In genomic region chr3:16897254-16897926, GRCh38 we compare ENCODE assay signal across 9 cellular contexts. TPM values are rescaled to one million over a fixed set of nuclear protein-coding genes. Genes with fewer than 3 reads are reported as not detected.
DNase-seq lines count a peak whose midpoint lies in the region; ATAC-seq and TF ChIP-seq lines count a peak whose summit lies in the region.
"Had no signal": no experiment of that assay in that cellular context is flagged by ENCODE, and none has a peak within 500 bp of the region (broad histone marks: within the 10 kb centered on the region; RNA-seq: fewer than 3 reads in every experiment).

No MANE protein-coding gene starts in this region.

- POLR2A ChIA-PET in SK-N-SH (lab: Yijun Ruan, JAX), result no interaction called here

- H3K36me3 ChIP-seq in SK-N-SH (replicated peaks in 1 of 2; ENCODE audit: control insufficient read depth in 1 of 2, insufficient read depth in 2 of 2, low read length in 1 of 2) (no peaks in the 10 kb centered on the region), colonic mucosa (no peaks in the 10 kb centered on the region), SJCRH30 (no peaks in the 10 kb centered on the region)

- no peaks in the 10 kb centered on the region for H4K20me1 ChIP-seq in SK-N-SH (ENCODE audit: insufficient read depth)

- ATAC-seq in SK-N-SH treated with all-trans-retinoic acid at 6 μM for 48 hours (no peak), GM21825 (IDR thresholded peaks at IDR 0.05; ENCODE audit: unreplicated experiment) (peak; percentile 77)

- H3K27me3 ChIP-seq in SK-N-SH (ENCODE audit: insufficient read depth), result no peaks in the 10 kb centered on the region
- no peaks in the 10 kb centered on the region for H3K27me3 ChIP-seq in colonic mucosa
- no peaks in the 10 kb centered on the region for H3K27me3 ChIP-seq in SJCRH30
- H3K27me3 ChIP-seq: BLaER1 had no signal

- H2AFZ ChIP-seq in SK-N-SH (ENCODE audit: low read depth), result no peak overlapping the region

- H3F3A ChIP-seq in SK-N-SH (replicated peaks; ENCODE audit: insufficient read depth), result no peaks in the 10 kb centered on the region

- no peaks in the 10 kb centered on the region for H3K9me2 ChIP-seq in SK-N-SH

- H3K4me3 ChIP-seq in SK-N-SH (ENCODE audit: low read depth in 2 of 2, low read length in 1 of 2), result no peak overlapping the region
- H3K4me3 ChIP-seq in colonic mucosa, result no peak overlapping the region
- no peak overlapping the region for H3K4me3 ChIP-seq in SJCRH30
- H3K4me3 ChIP-seq: BLaER1 had no signal

- H3K4me1 ChIP-seq in SK-N-SH (ENCODE audit: control insufficient read depth in 1 of 2, insufficient read depth in 2 of 2, low read depth in 1 of 2, low read length in 1 of 2) (peaks cover 0 to 31% of the 10 kb centered on the region in 2 experiments; a peak in 2 of 4 replicates), colonic mucosa (no peaks in the 10 kb centered on the region), SJCRH30 (no peaks in the 10 kb centered on the region)

- DNase-seq in SK-N-SH, result peak; percentile 43
- DNase-seq in NCI-H1694 treated with DMSO at 0.1 percent for 48 hours (lab: John Stamatoyannopoulos, UW), result peak; percentile 59
- DNase-seq in colonic mucosa, result peak; percentile 85
- no peak for DNase-seq in SJCRH30
- no peak for DNase-seq in SKM-1 treated with dmso at 0.1 percent for 144 hours (lab: John Stamatoyannopoulos, UW; ENCODE audit: unreplicated experiment)
- DNase-seq in epidermal melanocyte (ENCODE audit: insufficient read length, low spot score), result no peak

- H3K79me2 ChIP-seq in SK-N-SH (ENCODE audit: insufficient read depth), result peaks cover 4% of the 10 kb centered on the region; the same call in 1 of the 2 replicates

- peaks cover 7% of the 10 kb centered on the region; the same call in 1 of the 2 replicates for H3K9me3 ChIP-seq in SK-N-SH
- H3K9me3 ChIP-seq in colonic mucosa, result no peaks in the 10 kb centered on the region
- no peaks in the 10 kb centered on the region for H3K9me3 ChIP-seq in SJCRH30 (replicated peaks)

- no peak for TF ChIP-seq CTCF in SK-N-SH (IDR thresholded peaks at IDR 0.05)
- no peak for TF ChIP-seq CTCF in colonic mucosa (IDR thresholded peaks at IDR 0.05)

- no peak overlapping the region for H3K4me2 ChIP-seq in SK-N-SH
- H3K4me2 ChIP-seq: BLaER1 had no signal

- CTCF ChIA-PET in SK-N-SH (lab: Yijun Ruan, JAX), result interaction anchor here (1.2 to 1.4 kb wide), 3 partner anchors 11 to 13 kb away, joined by 3 to 9 read pairs (median 3); partner anchors contain the start of gene PLCL2

- TF ChIP-seq EP300 in SK-N-SH (IDR thresholded peaks at IDR 0.05; ENCODE audit: borderline replicate concordance in 1 of 2, low read depth in 1 of 2, low read length in 1 of 2), result peak in 1 of 2 experiments; percentile 75; a peak in 2 of 4 replicates

- H3K9ac ChIP-seq in SK-N-SH (no peak overlapping the region), colonic mucosa (ENCODE audit: low read depth in 2 of 2, low read length in 2 of 2) (peak overlapping the region in 1 of 2 donors; percentile 15)
- H3K9ac ChIP-seq: BLaER1 had no signal

- 74% methylated on average over 7 of the region's 11 CpGs for WGBS in SK-N-SH (ENCODE audit: low lambda C conversion rate)

- H3K27ac ChIP-seq in SK-N-SH (ENCODE audit: low read depth in 2 of 2, low read length in 1 of 2) (peak overlapping the region in 1 of 2 experiments; percentile 73; a peak in 1 of 4 replicates), colonic mucosa (peak overlapping the region; percentile 42), SJCRH30 (no peak overlapping the region)
- H3K27ac ChIP-seq: BLaER1 had no signal

- TF ChIP-seq RAD21 in SK-N-SH (IDR thresholded peaks at IDR 0.05; ENCODE audit: low read length), result no peak

- intact Hi-C loops in colonic mucosa (cut with DNase I), result no loop called here

TF ChIP-seq in SK-N-SH, 30 proteins besides CTCF, POLR2A, EP300 and RAD21:
- TF ChIP-seq GATA2 (CRISPR knock-in tag; IDR thresholded peaks at IDR 0.05) (no peak), SMC3 (IDR thresholded peaks at IDR 0.05; ENCODE audit: low read depth, low read length) (no peak), GABPA (IDR thresholded peaks at IDR 0.05; ENCODE audit: low read depth) (no peak), YY1 (IDR thresholded peaks at IDR 0.05; ENCODE audit: low read depth) (no peak)

TF ChIP-seq in SK-N-SH treated with all-trans-retinoic acid at 6 μM for 48 hours, 23 proteins besides CTCF, POLR2A, EP300 and RAD21:
- TF ChIP-seq ZNF8 (CRISPR knock-in tag; IDR thresholded peaks at IDR 0.05) (no peak), ARNTL (CRISPR knock-in tag; IDR thresholded peaks at IDR 0.05; ENCODE audit: borderline replicate concordance, low read depth) (no peak), OSR1 (CRISPR knock-in tag; IDR thresholded peaks at IDR 0.05) (no peak), ISL1 (CRISPR knock-in tag; IDR thresholded peaks at IDR 0.05) (no peak), CSDC2 (CRISPR knock-in tag; IDR thresholded peaks at IDR 0.05) (no peak), GLIS3 (CRISPR knock-in tag; IDR thresholded peaks at IDR 0.05) (no peak), ZC3H10 (CRISPR knock-in tag; IDR thresholded peaks at IDR 0.05) (no peak), ZNF565 (CRISPR knock-in tag; conservative IDR thresholded peaks at IDR 0.05; ENCODE audit: low read depth) (no peak), CREB5 (CRISPR knock-in tag; IDR thresholded peaks at IDR 0.05; ENCODE audit: low read depth) (no peak), POU6F1 (CRISPR knock-in tag; IDR thresholded peaks at IDR 0.05; ENCODE audit: borderline replicate concordance, low read depth) (no peak), ZNF70 (CRISPR knock-in tag; IDR thresholded peaks at IDR 0.05) (no peak), ESRRG (CRISPR knock-in tag; IDR thresholded peaks at IDR 0.05) (no peak), ZFP3 (CRISPR knock-in tag; IDR thresholded peaks at IDR 0.05) (no peak), PATZ1 (CRISPR knock-in tag; IDR thresholded peaks at IDR 0.05; ENCODE audit: borderline replicate concordance) (no peak)

RNA-seq across cellular contexts. Expression of gene PLCL2, which starts 12.6 kb away (rescaled TPM):
- polyA plus RNA-seq in SK-N-SH (2012; rRNA removed), result 0.85 and 1.1 TPM in 2 replicates
- polyA plus RNA-seq in SK-N-SH (2012; cell fraction: cytosol; rRNA removed), result 1.3 TPM in 2 replicates
- 0.83 and 1.0 TPM in 2 replicates for polyA plus RNA-seq in SK-N-SH (2012; cell fraction: nucleus; rRNA removed)
- 10 to 100 TPM; 12.3 to 15.0 TPM for total RNA-seq in colonic mucosa
- total RNA-seq in SJCRH30 (2014; rRNA removed; shearing (Covaris generic)), result 1.4 and 1.6 TPM in 2 replicates

Comparison
In these comparisons a context has a peak if more than half of its experiments do, and no peak if none do; other contexts are left out.
1. DNase-seq: peak in SK-N-SH (single experiment), NCI-H1694 treated with DMSO at 0.1 percent for 48 hours (single experiment) and colonic mucosa (single experiment); none in SJCRH30 (0 of 2), SKM-1 treated with dmso at 0.1 percent for 144 hours (single experiment) and epidermal melanocyte (single experiment).